In genomic region chr7:24580283-24580946, GRCh38 we compare ENCODE assay signal across 23 cellular contexts. TPM values are rescaled to one million over a fixed set of nuclear protein-coding genes. Genes with fewer than 3 reads are reported as not detected.
DNase-seq lines count a peak whose midpoint lies in the region; ATAC-seq, FAIRE-seq and TF ChIP-seq lines count a peak whose summit lies in the region.
"Had no signal": no experiment of that assay in that cellular context is flagged by ENCODE, and none has a peak within 500 bp of the region (broad histone marks: within the 10 kb centered on the region; RNA-seq: fewer than 3 reads in every experiment).

No MANE protein-coding gene starts in this region.

- H3K27me3 ChIP-seq in body of pancreas (no peaks in the 10 kb centered on the region), pancreas (no peaks in the 10 kb centered on the region)
- H3K27me3 ChIP-seq: esophagus muscularis mucosa, testis had no signal

- H3K9me3 Mint-ChIP-seq in activated T-helper 17 cell treated with anti-CD3 and anti-CD28 coated beads, Interleukin-2, amount 50 U/mL, for 72 hours, result no peaks in the 10 kb centered on the region
- H3K9me3 Mint-ChIP-seq: activated naive CD4-positive, alpha-beta T cell treated with anti-CD3 and anti-CD28 coated beads, Interleukin-2, amount 50 U/mL, for 72 hours; dendritic cell treated with granulocyte-macrophage colony-stimulating factor and Interleukin-4, amounts not matched to agents 40 ng/mL and 50 ng/mL, for 4 days had no signal

- intact Hi-C loops in body of pancreas (cut with DNase I) (no loop called here), pancreas (cut with DNase I) (no loop called here), Right ventricle myocardium inferior (cut with DNase I) (no loop called here)

- no peaks in the 10 kb centered on the region for H3K9me3 ChIP-seq in body of pancreas
- H3K9me3 ChIP-seq in pancreas, result no peaks in the 10 kb centered on the region
- H3K9me3 ChIP-seq: Caco-2, esophagus muscularis mucosa, testis had no signal

- FAIRE-seq in pancreas (lab: Jason Lieb, UNC) (no peak), GM12892 (lab: Jason Lieb, UNC) (no peak), frontal cortex (lab: Jason Lieb, UNC) (no peak)
- FAIRE-seq: HTR-8/SVneo had no signal

- no peak overlapping the region for H3K27ac Mint-ChIP-seq in activated T-helper 17 cell treated with anti-CD3 and anti-CD28 coated beads, Interleukin-2, amount 50 U/mL, for 72 hours
- H3K27ac Mint-ChIP-seq: activated naive CD4-positive, alpha-beta T cell treated with anti-CD3 and anti-CD28 coated beads, Interleukin-2, amount 50 U/mL, for 72 hours; dendritic cell treated with granulocyte-macrophage colony-stimulating factor and Interleukin-4, amounts not matched to agents 40 ng/mL and 50 ng/mL, for 4 days; naive thymus-derived CD4-positive, alpha-beta T cell had no signal

- H3K36me3 ChIP-seq in body of pancreas (replicated peaks in 1 of 2; ENCODE audit: insufficient read depth in 1 of 2, low read depth in 2 of 2) (no peaks in the 10 kb centered on the region), pancreas (no peaks in the 10 kb centered on the region)
- H3K36me3 ChIP-seq: esophagus muscularis mucosa had no signal

- no peak overlapping the region for H3K4me3 ChIP-seq in body of pancreas
- H3K4me3 ChIP-seq in pancreas, result no peak overlapping the region
- H3K4me3 ChIP-seq: esophagus muscularis mucosa, testis had no signal

- H3K27ac ChIP-seq in body of pancreas, result peak overlapping the region in 2 of 4 donors; percentile 1 to 6
- peak overlapping the region in 1 of 4 donors; percentile 27 for H3K27ac ChIP-seq in pancreas
- H3K27ac ChIP-seq: esophagus muscularis mucosa, testis had no signal

- H3K4me3 Mint-ChIP-seq in activated T-helper 17 cell treated with anti-CD3 and anti-CD28 coated beads, Interleukin-2, amount 50 U/mL, for 72 hours, result no peak overlapping the region
- H3K4me3 Mint-ChIP-seq: brain; dendritic cell treated with granulocyte-macrophage colony-stimulating factor and Interleukin-4, amounts not matched to agents 40 ng/mL and 50 ng/mL, for 4 days; naive thymus-derived CD4-positive, alpha-beta T cell had no signal

- no peak for TF ChIP-seq POLR2A in body of pancreas (IDR thresholded peaks at IDR 0.05)
- no peak for TF ChIP-seq POLR2A in GM12892 (IDR thresholded peaks at IDR 0.05; ENCODE audit: low read depth, low read length)

- peaks cover 40% of the 10 kb centered on the region for H3K4me1 ChIP-seq in body of pancreas
- H3K4me1 ChIP-seq in pancreas, result peaks cover 12 to 27% (median 25%) of the 10 kb centered on the region in 3 donors
- H3K4me1 ChIP-seq: testis had no signal

- TF ChIP-seq CTCF in body of pancreas (IDR thresholded peaks at IDR 0.05), result no peak
- TF ChIP-seq CTCF in pancreas (IDR thresholded peaks at IDR 0.05), result no peak

- H3K27me3 Mint-ChIP-seq in activated T-helper 17 cell treated with anti-CD3 and anti-CD28 coated beads, Interleukin-2, amount 50 U/mL, for 72 hours, result no peaks in the 10 kb centered on the region
- H3K27me3 Mint-ChIP-seq: brain; dendritic cell treated with granulocyte-macrophage colony-stimulating factor and Interleukin-4, amounts not matched to agents 40 ng/mL and 50 ng/mL, for 4 days; naive thymus-derived CD4-positive, alpha-beta T cell had no signal

- H3K4me1 Mint-ChIP-seq in activated T-helper 17 cell treated with anti-CD3 and anti-CD28 coated beads, Interleukin-2, amount 50 U/mL, for 72 hours, result peaks cover 15% of the 10 kb centered on the region

- H3K36me3 Mint-ChIP-seq in activated T-helper 17 cell treated with anti-CD3 and anti-CD28 coated beads, Interleukin-2, amount 50 U/mL, for 72 hours (ENCODE audit: low read depth), result no peaks in the 10 kb centered on the region
- H3K36me3 Mint-ChIP-seq: activated naive CD4-positive, alpha-beta T cell treated with anti-CD3 and anti-CD28 coated beads, Interleukin-2, amount 50 U/mL, for 72 hours; naive thymus-derived CD4-positive, alpha-beta T cell had no signal

- DNase-seq in EH (ENCODE audit: low read depth) (peak; percentile 9), NCI-H146 (lab: John Stamatoyannopoulos, UW) (peak; percentile 40), body of pancreas (no peak), pancreas (no peak), GM12892 (ENCODE audit: insufficient read length) (no peak), frontal cortex (ENCODE audit: low spot score in 2 of 2) (no peak), Right ventricle myocardium inferior (ENCODE audit: missing footprints) (no peak)
- DNase-seq: activated CD4-positive, alpha-beta T cell treated with anti-CD3 and anti-CD28 coated beads, Interleukin-2, amount 50 U/mL, for 48 hours; activated T-cell treated with anti-CD3 and anti-CD28 coated beads, Interleukin-2, amount 50 U/mL, for 1 hour; H9; islet precursor cell; mammary epithelial cell; naive thymus-derived CD4-positive, alpha-beta T cell; NCI-H82; posterior cingulate gyrus; testis had no signal

- ATAC-seq in body of pancreas (peak; percentile 72), pancreas (peak; percentile 71 to 74 (median 73)), Right ventricle myocardium inferior (no peak)
- no peak for ATAC-seq in activated T-helper 17 cell treated with anti-CD3 and anti-CD28 coated beads, Interleukin-2, amount 50 U/mL, for 72 hours (replicated peaks)
- ATAC-seq: activated naive CD4-positive, alpha-beta T cell treated with anti-CD3 and anti-CD28 coated beads, Interleukin-2, amount 50 U/mL, for 72 hours; naive thymus-derived CD4-positive, alpha-beta T cell had no signal

- WGBS in body of pancreas, 2 donors, result 27 to 28% methylated on average over 2 of the region's 2 CpGs
- WGBS in pancreas, 2 donors, result 14 to 17% methylated on average over 2 of the region's 2 CpGs

RNA-seq across cellular contexts. Expression of gene PALS2, which starts 7.2 kb away (rescaled TPM):
- total RNA-seq in body of pancreas (10 to 100 TPM; 11.7 to 17.1 TPM), pancreas (10 to 100 TPM; 26.4 to 36.7 (median 34.5) TPM), frontal cortex (174 TPM), Right ventricle myocardium inferior (10.8 TPM)
- polyA plus RNA-seq in pancreas, result 1 to 10 TPM; 4.1 to 9.9 TPM
- total RNA-seq in activated T-helper 17 cell treated with anti-CD3 and anti-CD28 coated beads, Interleukin-2, amount 50 U/mL, for 72 hours, result 10 to 100 TPM; 14.0 to 22.6 TPM
- polyA plus RNA-seq in GM12892 (2012; ENCODE audit: missing spikeins), result 22.9 TPM

Comparison
In these comparisons a context has a peak if more than half of its experiments do, and no peak if none do; other contexts are left out.
1. DNase-seq: peak in EH (single experiment) and NCI-H146 (single experiment); none in body of pancreas (0 of 4), pancreas (0 of 6), GM12892 (single experiment), frontal cortex (0 of 2) and Right ventricle myocardium inferior (single experiment).
2. ATAC-seq: peak in body of pancreas (single experiment) and pancreas (4 of 4); none in activated T-helper 17 cell treated with anti-CD3 and anti-CD28 coated beads, Interleukin-2, amount 50 U/mL, for 72 hours (single experiment) and Right ventricle myocardium inferior (single experiment).